ENCODE assay signal across 1 cellular context in genomic region chr16:3022697-3023414, GRCh38.
TF ChIP-seq lines count a peak whose summit lies in the region.

No MANE protein-coding gene starts in this region.

TF ChIP-seq in HepG2, 621 proteins besides CTCF, POLR2A, EP300 and RAD21 (continued from another document):
- TF ChIP-seq PAXIP1 (CRISPR knock-in tag; conservative IDR thresholded peaks at IDR 0.05) (no peak), RBM22 (optimal IDR thresholded peaks at IDR 0.05; ENCODE audit: low read length) (peak; percentile 18), PATZ1 (CRISPR knock-in tag; IDR thresholded peaks at IDR 0.05) (peak; percentile 29), HES4 (CRISPR knock-in tag; IDR thresholded peaks at IDR 0.05; ENCODE audit: borderline replicate concordance) (0 out of 2 replicates have a peak, but pooled peaks have one; percentile 19), ZNF292 (CRISPR knock-in tag; IDR thresholded peaks at IDR 0.05; ENCODE audit: borderline replicate concordance, low read depth) (no peak), JUNB (CRISPR knock-in tag; IDR thresholded peaks at IDR 0.05; ENCODE audit: borderline replicate concordance) (no peak), ZNF430 (CRISPR knock-in tag; IDR thresholded peaks at IDR 0.05) (peak; percentile 80; the same call in 1 of the 2 replicates), ZBTB1 (CRISPR knock-in tag; IDR thresholded peaks at IDR 0.05; ENCODE audit: borderline replicate concordance) (no peak), MLX (CRISPR knock-in tag; IDR thresholded peaks at IDR 0.05) (no peak), TBL1XR1 (IDR thresholded peaks at IDR 0.05; ENCODE audit: borderline replicate concordance, low read length, partially characterized antibody) (peak; percentile 19), ZNF691 (CRISPR knock-in tag; IDR thresholded peaks at IDR 0.05; ENCODE audit: borderline replicate concordance, low read depth) (peak; percentile 68), REXO4 (CRISPR knock-in tag; IDR thresholded peaks at IDR 0.05; ENCODE audit: borderline replicate concordance) (no peak), SP4 (CRISPR knock-in tag; IDR thresholded peaks at IDR 0.05) (peak; percentile 20; the same call in 1 of the 2 replicates), MXI1 (IDR thresholded peaks at IDR 0.05; ENCODE audit: borderline replicate concordance, low read depth, low read length) (0 out of 3 replicates have a peak, but pooled peaks have one; percentile 17), ONECUT2 (CRISPR knock-in tag; IDR thresholded peaks at IDR 0.05) (no peak), ZNF367 (CRISPR knock-in tag; IDR thresholded peaks at IDR 0.05; ENCODE audit: borderline replicate concordance) (peak; percentile 78; the same call in 1 of the 2 replicates), ZMYM2 (CRISPR knock-in tag; IDR thresholded peaks at IDR 0.05) (peak; percentile 20; the same call in 1 of the 2 replicates), HINFP (CRISPR knock-in tag; IDR thresholded peaks at IDR 0.05; ENCODE audit: low read depth) (0 out of 2 replicates have a peak, but pooled peaks have one; percentile 38), ZBTB46 (CRISPR knock-in tag; IDR thresholded peaks at IDR 0.05; ENCODE audit: borderline replicate concordance) (no peak), YY1 (IDR thresholded peaks at IDR 0.05; ENCODE audit: insufficient read depth, insufficient replicate concordance, low read depth, low read length) (peak; percentile 13), POLR2AphosphoS2 (IDR thresholded peaks at IDR 0.05; ENCODE audit: low read depth, low read length) (peak; percentile 11; the same call in 1 of the 2 replicates), BRCA1 (CRISPR knock-in tag; IDR thresholded peaks at IDR 0.05) (no peak), TRAFD1 (CRISPR knock-in tag; IDR thresholded peaks at IDR 0.05; ENCODE audit: borderline replicate concordance) (0 out of 2 replicates have a peak, but pooled peaks have one; percentile 53), CSRNP1 (CRISPR knock-in tag; IDR thresholded peaks at IDR 0.05) (no peak), SNRNP70 (IDR thresholded peaks at IDR 0.05; ENCODE audit: low read depth, low read length) (no peak), FOSL2 (CRISPR knock-in tag; IDR thresholded peaks at IDR 0.05) (0 out of 2 replicates have a peak, but pooled peaks have one; percentile 5), HDAC1 (CRISPR knock-in tag; IDR thresholded peaks at IDR 0.05) (peak; percentile 5; the same call in 1 of the 2 replicates), ZNF619 (CRISPR knock-in tag; IDR thresholded peaks at IDR 0.05) (no peak), ZNF251 (CRISPR knock-in tag; IDR thresholded peaks at IDR 0.05) (no peak)
